Comparison of ENCODE assay signal across 8 cellular contexts in the genomic region with DNA sequence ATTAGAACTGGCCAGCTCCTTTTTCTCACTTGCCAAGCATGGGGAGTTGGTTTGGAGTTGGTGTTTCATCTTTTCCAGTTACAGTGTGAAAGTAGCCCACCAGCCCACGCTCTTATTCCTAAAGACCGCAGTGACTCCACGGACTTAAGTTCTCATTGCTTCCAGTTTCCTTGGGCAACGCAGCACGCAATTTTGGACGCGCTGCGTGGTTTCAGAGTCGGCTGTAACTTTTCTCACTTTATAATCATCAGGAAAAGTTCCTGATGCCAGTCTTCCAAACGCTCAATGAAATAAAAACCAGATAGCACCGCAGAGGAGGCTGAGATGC. TPM values are rescaled to one million over a fixed set of nuclear protein-coding genes. Genes with fewer than 3 reads are reported as not detected.
DNase-seq lines count a peak whose midpoint lies in the region; ATAC-seq and TF ChIP-seq lines count a peak whose summit lies in the region.

No MANE protein-coding gene starts in this region.

- H3K36me3 Mint-ChIP-seq in HFFc6 (ENCODE audit: low read depth), result peaks cover 7% of the 10 kb centered on the region; the same call in 1 of the 2 replicates
- H3K36me3 Mint-ChIP-seq in effector memory CD8-positive, alpha-beta T cell (ENCODE audit: insufficient read depth), result peaks cover 20% of the 10 kb centered on the region
- peaks cover 8 to 11% of the 10 kb centered on the region in 2 donors for H3K36me3 Mint-ChIP-seq in naive B cell
- H3K36me3 Mint-ChIP-seq in type B pancreatic cell, result peaks cover 17% of the 10 kb centered on the region

- DNase-seq in GM13977 (ENCODE audit: low spot score), result peak; percentile 13
- peak; percentile 1 for DNase-seq in HFFc6
- DNase-seq in SK-N-MC (ENCODE audit: low read depth, low spot score), result no peak
- no peak for DNase-seq in effector memory CD8-positive, alpha-beta T cell
- DNase-seq in naive B cell, result no peak
- DNase-seq in type B pancreatic cell (ENCODE audit: extremely low spot score, unreplicated experiment), result no peak
- no peak for DNase-seq in NCI-H510A (lab: John Stamatoyannopoulos, UW)
- no peak for DNase-seq in epidermal melanocyte (ENCODE audit: insufficient read length, low spot score)

- in situ Hi-C loops in GM13977 (cut with MboI; ENCODE audit: low pct_unique_long_range_greater_than_20kb, low sequenced_read_pairs, unreplicated experiment), result no loop called here

- H3K27ac Mint-ChIP-seq in HFFc6 (peak overlapping the region; percentile 95), naive B cell (peak overlapping the region; percentile 83 to 97 (median 92)), type B pancreatic cell (peak overlapping the region; percentile 94)
- H3K27ac Mint-ChIP-seq in effector memory CD8-positive, alpha-beta T cell, result peak overlapping the region; percentile 93 to 95

- H3K4me1 Mint-ChIP-seq in HFFc6 (ENCODE audit: low read depth) (peaks cover 13% of the 10 kb centered on the region), naive B cell (peaks cover 19 to 35% (median 24%) of the 10 kb centered on the region in 3 donors), type B pancreatic cell (ENCODE audit: unreplicated experiment) (peaks cover 6% of the 10 kb centered on the region)
- H3K4me1 Mint-ChIP-seq in effector memory CD8-positive, alpha-beta T cell (ENCODE audit: low read depth in 2 of 2), result peaks cover 14 to 27% of the 10 kb centered on the region in 2 donors

- peaks cover 12% of the 10 kb centered on the region for H3K36me3 ChIP-seq in SK-N-MC (ENCODE audit: insufficient read depth, low read length)

- TF ChIP-seq CTCF in GM13977 (IDR thresholded peaks at IDR 0.05; ENCODE audit: extremely low read depth, insufficient read depth, missing control alignments) (no peak), HFFc6 (IDR thresholded peaks at IDR 0.05) (no peak), type B pancreatic cell (conservative IDR thresholded peaks at IDR 0.05) (no peak)

- H3K27me3 Mint-ChIP-seq in HFFc6 (ENCODE audit: insufficient read depth) (peaks cover 5% of the 10 kb centered on the region; the same call in 1 of the 2 replicates), naive B cell (peaks cover 5 to 7% (median 7%) of the 10 kb centered on the region in 3 donors), type B pancreatic cell (peaks cover 6% of the 10 kb centered on the region)
- H3K27me3 Mint-ChIP-seq in effector memory CD8-positive, alpha-beta T cell, result peaks cover 9 to 13% of the 10 kb centered on the region in 2 donors

- peak overlapping the region; percentile 97 for H3K4me3 ChIP-seq in SK-N-MC

- peak overlapping the region; percentile 91 for H3K9ac ChIP-seq in SK-N-MC (ENCODE audit: insufficient read length)

- H3K27ac ChIP-seq in SK-N-MC, result no peak overlapping the region; the same call in 1 of the 2 replicates

- H3K9me3 ChIP-seq in SK-N-MC (ENCODE audit: low read depth, low read length), result no peaks in the 10 kb centered on the region

- ATAC-seq in effector memory CD8-positive, alpha-beta T cell (replicated peaks), result no peak
- no peak for ATAC-seq in naive B cell (ENCODE audit: low read depth in 2 of 2)

- H3K9me3 Mint-ChIP-seq in HFFc6, result no peaks in the 10 kb centered on the region
- no peaks in the 10 kb centered on the region for H3K9me3 Mint-ChIP-seq in effector memory CD8-positive, alpha-beta T cell
- no peaks in the 10 kb centered on the region for H3K9me3 Mint-ChIP-seq in naive B cell
- no peaks in the 10 kb centered on the region for H3K9me3 Mint-ChIP-seq in type B pancreatic cell

- peak overlapping the region; percentile 96 for H3K4me3 Mint-ChIP-seq in HFFc6
- H3K4me3 Mint-ChIP-seq in effector memory CD8-positive, alpha-beta T cell, result peak overlapping the region; percentile 93 to 94
- peak overlapping the region; percentile 92 to 99 (median 94) for H3K4me3 Mint-ChIP-seq in naive B cell
- peak overlapping the region; percentile 94 for H3K4me3 Mint-ChIP-seq in type B pancreatic cell

RNA-seq across cellular contexts. Expression of a gene that starts 0.4 kb away (rescaled TPM):
- 1 to 10 TPM; 6.4 to 7.6 (median 7.3) TPM for total RNA-seq in HFFc6 (2021; fragmentation: NEBNext Ultra II Directional; extraction: Animal tissue kit (Norgen Biotek cat#: 25700))
- 10 to 100 TPM in 1 of 6 donors, 1 to 10 TPM in 5; 6.4 to 19.6 (median 8.1) TPM for polyA plus RNA-seq in naive B cell (ENCODE audit: low read depth in 6 of 6)
- total RNA-seq in type B pancreatic cell (ENCODE audit: low replicate concordance), result 5.4 and 7.1 TPM in 2 replicates

RNA-seq across cellular contexts. Expression of a gene that starts 29.7 kb away (rescaled TPM):
- total RNA-seq in HFFc6 (2021; fragmentation: NEBNext Ultra II Directional; extraction: Animal tissue kit (Norgen Biotek cat#: 25700)), result 10 to 100 TPM; 11.9 to 22.2 (median 19.1) TPM
- 10 to 100 TPM in 3 of 6 donors, 1 to 10 TPM in 3; 5.8 to 15.5 (median 10.1) TPM for polyA plus RNA-seq in naive B cell (ENCODE audit: low read depth in 6 of 6)
- 4.7 and 9.9 TPM in 2 replicates for total RNA-seq in type B pancreatic cell (ENCODE audit: low replicate concordance)

Comparison
In these comparisons a context has a peak if more than half of its experiments do, and no peak if none do; other contexts are left out.
1. DNase-seq: peak in GM13977 (single experiment) and HFFc6 (single experiment); none in SK-N-MC (single experiment), effector memory CD8-positive, alpha-beta T cell (0 of 3), naive B cell (single experiment), type B pancreatic cell (single experiment), NCI-H510A (single experiment) and epidermal melanocyte (single experiment).
2. Peak in every context shown above with its lines, with median percentiles within 50 percentile points of each other: H3K27ac Mint-ChIP-seq and H3K4me3 Mint-ChIP-seq.